In genomic region chr3:133659806-133660205, GRCh38 we compare ENCODE assay signal across 15 cellular contexts. TPM values are rescaled to one million over a fixed set of nuclear protein-coding genes. Genes with fewer than 3 reads are reported as not detected.
DNase-seq lines count a peak whose midpoint lies in the region; ATAC-seq and TF ChIP-seq lines count a peak whose summit lies in the region.
"Had no signal": no experiment of that assay in that cellular context is flagged by ENCODE, and none has a peak within 500 bp of the region (broad histone marks: within the 10 kb centered on the region; RNA-seq: fewer than 3 reads in every experiment).

No MANE protein-coding gene starts in this region.

- H3K27me3 ChIP-seq in CD8-positive, alpha-beta T cell (ENCODE audit: insufficient read depth, low read length), result no peaks in the 10 kb centered on the region
- H3K27me3 ChIP-seq in heart right ventricle (no peaks in the 10 kb centered on the region), brain microvascular endothelial cell (replicated peaks) (no peaks in the 10 kb centered on the region)
- H3K27me3 ChIP-seq: stomach had no signal

- no peak for DNase-seq in CD8-positive, alpha-beta T cell
- DNase-seq in HFF-Myc (ENCODE audit: extremely low read depth, low read depth), result no peak
- DNase-seq in activated CD4-positive, alpha-beta memory T cell treated with anti-CD3 and anti-CD28 coated beads for 36 hours, result no peak
- no peak for DNase-seq in naive B cell
- no peak for DNase-seq in NCI-H2081 treated with DMSO at 0.1 percent for 48 hours (lab: John Stamatoyannopoulos, UW)
- DNase-seq in heart right ventricle, result no peak
- no peak for DNase-seq in brain microvascular endothelial cell
- DNase-seq: dermis blood vessel endothelial cell, foreskin fibroblast, KG1, kidney glomerular epithelial cell, NCI-H2171 treated with DMSO at 0.1 percent for 48 hours, stomach had no signal

- WGBS in heart right ventricle, 2 donors, result 66 to 71% methylated on average over 2 of the region's 2 CpGs

- peaks cover 45% of the 10 kb centered on the region for H3K4me1 Mint-ChIP-seq in CD8-positive, alpha-beta T cell (ENCODE audit: low read depth)
- H3K4me1 Mint-ChIP-seq in activated CD4-positive, alpha-beta memory T cell treated with anti-CD3 and anti-CD28 coated beads for 36 hours (ENCODE audit: low read depth), result peaks cover 34% of the 10 kb centered on the region
- peaks cover 34 to 44% (median 40%) of the 10 kb centered on the region in 3 donors for H3K4me1 Mint-ChIP-seq in naive B cell

- H3K9me3 ChIP-seq in CD8-positive, alpha-beta T cell (ENCODE audit: low read length), result no peaks in the 10 kb centered on the region
- no peaks in the 10 kb centered on the region for H3K9me3 ChIP-seq in heart right ventricle
- H3K9me3 ChIP-seq: stomach had no signal

- intact Hi-C loops in CD8-positive, alpha-beta T cell (cut with DNase I, micrococcal nuclease), result loop anchor here (5.0 to 10.0 kb wide), 4 partner anchors 73 to 1245 kb away; partner anchors contain the start of gene DNAJC13 (in 2 of the 2)
- intact Hi-C loops in activated CD4-positive, alpha-beta memory T cell treated with anti-CD3 and anti-CD28 coated beads for 36 hours (cut with micrococcal nuclease), result loop anchor here (2.0 to 5.0 kb wide), 3 partner anchors 168 to 937 kb away; partner anchors contain the start of gene NPHP3
- intact Hi-C loops in heart right ventricle (cut with DNase I), result loop anchor here in 9 of 10 donors (5.0 to 10.0 kb wide), 9 partner anchors 83 to 827 kb away; partner anchors contain the start of genes SRPRB (in 4 of the 9), ANAPC13 (in 1 of the 9), CEP63 (in 1 of the 9) and RAB6B (in 1 of the 9)

- no peak for ATAC-seq in CD8-positive, alpha-beta T cell
- ATAC-seq in naive B cell (ENCODE audit: low read depth in 2 of 2), result no peak
- ATAC-seq in HG02588 (IDR thresholded peaks at IDR 0.05; ENCODE audit: unreplicated experiment), result no peak
- ATAC-seq in heart right ventricle, result no peak

- in situ Hi-C loops in brain microvascular endothelial cell (cut with HindIII; ENCODE audit: low pct_ligation_motif_present, low sequenced_read_pairs), result no loop called here

- POLR2A ChIA-PET in CD8-positive, alpha-beta T cell (lab: Charles Lee), result no interaction called here
- POLR2A ChIA-PET in activated CD4-positive, alpha-beta memory T cell treated with anti-CD3 and anti-CD28 coated beads for 36 hours (lab: Charles Lee), result no interaction called here

- peak overlapping the region; percentile 13 for H3K4me3 Mint-ChIP-seq in CD8-positive, alpha-beta T cell
- H3K4me3 Mint-ChIP-seq in activated CD4-positive, alpha-beta memory T cell treated with anti-CD3 and anti-CD28 coated beads for 36 hours, result peak overlapping the region; percentile 98
- peak overlapping the region in 6 of 8 donors; percentile 49 to 94 (median 76) for H3K4me3 Mint-ChIP-seq in naive B cell

- CTCF ChIA-PET in CD8-positive, alpha-beta T cell (lab: Charles Lee), result no interaction called here
- CTCF ChIA-PET in activated CD4-positive, alpha-beta memory T cell treated with anti-CD3 and anti-CD28 coated beads for 36 hours (lab: Charles Lee), result no interaction called here

- no peak overlapping the region for H3K27ac ChIP-seq in CD8-positive, alpha-beta T cell (ENCODE audit: low read depth, low read length)
- no peak overlapping the region for H3K27ac ChIP-seq in heart right ventricle
- no peak overlapping the region for H3K27ac ChIP-seq in brain microvascular endothelial cell
- H3K27ac ChIP-seq: stomach, VCaP had no signal

- peaks cover 26% of the 10 kb centered on the region for H3K4me1 ChIP-seq in CD8-positive, alpha-beta T cell (ENCODE audit: insufficient read depth, low read length)
- H3K4me1 ChIP-seq in heart right ventricle, result peaks cover 0 to 30% (median 25%) of the 10 kb centered on the region in 9 donors

- no peaks in the 10 kb centered on the region for H3K27me3 Mint-ChIP-seq in CD8-positive, alpha-beta T cell (ENCODE audit: low read depth)
- H3K27me3 Mint-ChIP-seq in activated CD4-positive, alpha-beta memory T cell treated with anti-CD3 and anti-CD28 coated beads for 36 hours, result no peaks in the 10 kb centered on the region
- no peaks in the 10 kb centered on the region for H3K27me3 Mint-ChIP-seq in naive B cell

- H3K36me3 ChIP-seq in CD8-positive, alpha-beta T cell (ENCODE audit: insufficient read depth, low read length), result peaks cover 16% of the 10 kb centered on the region
- peaks cover 0 to 45% (median 18%) of the 10 kb centered on the region in 9 donors for H3K36me3 ChIP-seq in heart right ventricle
- peaks cover 12% of the 10 kb centered on the region for H3K36me3 ChIP-seq in brain microvascular endothelial cell (replicated peaks)

- no peak for TF ChIP-seq CTCF in CD8-positive, alpha-beta T cell (IDR thresholded peaks at IDR 0.05)
- no peak for TF ChIP-seq CTCF in HFF-Myc (IDR thresholded peaks at IDR 0.05; ENCODE audit: low read depth, low read length, missing control alignments)
- TF ChIP-seq CTCF in heart right ventricle (IDR thresholded peaks at IDR 0.05), result no peak
- no peak for TF ChIP-seq CTCF in brain microvascular endothelial cell (IDR thresholded peaks at IDR 0.05; ENCODE audit: low read depth, low read length, missing control alignments)

- H3K9me3 Mint-ChIP-seq in CD8-positive, alpha-beta T cell, result no peaks in the 10 kb centered on the region
- H3K9me3 Mint-ChIP-seq in activated CD4-positive, alpha-beta memory T cell treated with anti-CD3 and anti-CD28 coated beads for 36 hours, result no peaks in the 10 kb centered on the region
- H3K9me3 Mint-ChIP-seq in naive B cell, result no peaks in the 10 kb centered on the region

- no peak overlapping the region for H3K27ac Mint-ChIP-seq in CD8-positive, alpha-beta T cell
- peak overlapping the region; percentile 7 for H3K27ac Mint-ChIP-seq in activated CD4-positive, alpha-beta memory T cell treated with anti-CD3 and anti-CD28 coated beads for 36 hours
- peak overlapping the region in 3 of 6 donors; percentile 17 to 65 (median 59) for H3K27ac Mint-ChIP-seq in naive B cell

- H3K36me3 Mint-ChIP-seq in CD8-positive, alpha-beta T cell, result peaks cover 45% of the 10 kb centered on the region
- H3K36me3 Mint-ChIP-seq in activated CD4-positive, alpha-beta memory T cell treated with anti-CD3 and anti-CD28 coated beads for 36 hours, result peaks cover 45% of the 10 kb centered on the region
- H3K36me3 Mint-ChIP-seq in naive B cell, result peaks cover 0 to 16% of the 10 kb centered on the region in 2 donors

- H3K4me3 ChIP-seq in CD8-positive, alpha-beta T cell (ENCODE audit: low read depth, low read length), result no peak overlapping the region
- peak overlapping the region; percentile 68; the same call in 1 of the 2 replicates for H3K4me3 ChIP-seq in HFF-Myc (replicated peaks; ENCODE audit: low read depth, low read length)
- no peak overlapping the region for H3K4me3 ChIP-seq in heart right ventricle
- no peak overlapping the region for H3K4me3 ChIP-seq in brain microvascular endothelial cell (ENCODE audit: low read depth, low read length)

RNA-seq across cellular contexts. Expression of gene TOPBP1, which starts 1.9 kb away (rescaled TPM):
- 10 to 100 TPM; 32.4 to 33.9 TPM for total RNA-seq in CD8-positive, alpha-beta T cell
- total RNA-seq in activated CD4-positive, alpha-beta memory T cell treated with anti-CD3 and anti-CD28 coated beads for 36 hours, result 10 to 100 TPM; 73.9 to 79.1 TPM
- 10 to 100 TPM in 5 of 6 donors, 1 to 10 TPM in 1; 1.6 to 20.8 (median 11.9) TPM for polyA plus RNA-seq in naive B cell (ENCODE audit: low read depth in 6 of 6)
- total RNA-seq in heart right ventricle, result 10 to 100 TPM in 9 of 10 donors, 1 to 10 TPM in 1; 7.3 to 11.8 (median 11.3) TPM
- polyA plus RNA-seq in heart right ventricle, result 1 to 10 TPM; 5.7 to 7.3 TPM

Comparison
In these comparisons a context has a peak if more than half of its experiments do, and no peak if none do; other contexts are left out.
1. H3K4me3 Mint-ChIP-seq: peak in every context shown above with its lines; median percentile 98 in activated CD4-positive, alpha-beta memory T cell treated with anti-CD3 and anti-CD28 coated beads for 36 hours; 76 in naive B cell; 13 in CD8-positive, alpha-beta T cell.